In the genomic region with DNA sequence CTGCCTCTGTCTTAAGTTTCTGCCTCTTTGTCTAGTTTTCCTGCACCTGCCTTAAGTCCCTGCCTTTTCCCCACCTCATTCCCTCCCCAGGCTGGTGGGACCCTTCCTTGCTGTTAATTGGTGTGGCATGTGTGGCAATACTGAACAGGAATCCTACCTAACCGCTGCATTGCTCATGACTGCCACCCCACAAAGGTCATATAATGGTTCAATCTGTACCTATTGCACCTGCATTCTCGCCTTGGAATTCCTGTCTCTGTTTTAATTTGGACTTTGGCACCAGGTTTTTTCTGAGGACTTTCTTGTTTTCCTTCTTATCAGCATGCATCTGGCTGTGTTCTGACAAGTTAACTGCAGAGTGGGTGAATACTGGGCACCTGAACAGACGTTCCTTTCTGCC, we compare ENCODE assay signal across 18 cellular contexts.
A peak's percentile ranks its signal among the peaks of the same experiment; 100 is the strongest.
DNase-seq lines count a peak whose midpoint lies in the region; ATAC-seq, FAIRE-seq and TF ChIP-seq lines count a peak whose summit lies in the region.
"Had no signal": no experiment of that assay in that cellular context is flagged by ENCODE, and none has a peak within 500 bp of the region (broad histone marks: within the 10 kb centered on the region; RNA-seq: fewer than 3 reads in every experiment).

No MANE protein-coding gene starts in this region.

- H3K27ac ChIP-seq in breast epithelium = no peak overlapping the region
- H3K27ac ChIP-seq in small intestine (ENCODE audit: low read depth in 1 of 2, low read length in 1 of 2) = no peak overlapping the region
- no peak overlapping the region for H3K27ac ChIP-seq in body of pancreas
- H3K27ac ChIP-seq: 22Rv1, A549, C4-2B had no signal

- CTCF ChIA-PET in MCF 10A (lab: Yijun Ruan, JAX) = interaction anchor here (1.2 to 1.6 kb wide), 2 partner anchors 81 to 193 kb away, joined by 3 to 4 read pairs; no protein-coding TSS in a partner anchor

- FAIRE-seq in small intestine (lab: Jason Lieb, UNC) = no peak
- FAIRE-seq: A549, H1 had no signal

- H3K27ac Mint-ChIP-seq in MCF 10A (ENCODE audit: low read depth, unreplicated experiment) = peak overlapping the region; percentile 55
- H3K27ac Mint-ChIP-seq: CD4-positive, alpha-beta T cell; H9 had no signal

- H3K27me3 ChIP-seq in breast epithelium (peaks cover 0 to 9% of the 10 kb centered on the region in 2 donors), small intestine (ENCODE audit: control insufficient read depth in 2 of 2, insufficient read depth in 2 of 2, low read length in 2 of 2) (peaks cover 0 to 2% of the 10 kb centered on the region in 2 donors), body of pancreas (no peaks in the 10 kb centered on the region)

- DNase-seq in MCF 10A (ENCODE audit: unreplicated experiment) (no peak), breast epithelium (ENCODE audit: low spot score in 2 of 2) (no peak), epithelial cell of esophagus (ENCODE audit: low read depth) (peak; percentile 7), mesenteric fat pad (ENCODE audit: low spot score) (peak; percentile 1), small intestine (peak; percentile 45), SW480 (ENCODE audit: low spot score) (no peak), body of pancreas (no peak), erythroblast (lab: John Stamatoyannopoulos, UW) (no peak)
- DNase-seq: AML-193; Calu3; CD4-positive, alpha-beta T cell; DMS79 treated with DMSO at 0.1 percent for 48 hours; GF-D8; H9 had no signal

- POLR2A ChIA-PET in MCF 10A (lab: Yijun Ruan, JAX) = no interaction called here

- no peak for TF ChIP-seq POLR2A in breast epithelium (IDR thresholded peaks at IDR 0.05)
- no peak for TF ChIP-seq POLR2A in body of pancreas (IDR thresholded peaks at IDR 0.05)
- TF ChIP-seq POLR2A in erythroblast (IDR thresholded peaks at IDR 0.05; ENCODE audit: low read length) = no peak

- 17 to 55% (median 17%) methylated on average over 3 of the region's 3 CpGs for WGBS in small intestine, 3 donors
- WGBS in body of pancreas, 2 donors = 22 to 30% methylated on average over 3 of the region's 3 CpGs

- no peaks in the 10 kb centered on the region for H3K36me3 Mint-ChIP-seq in MCF 10A (ENCODE audit: insufficient read depth, unreplicated experiment)

- intact Hi-C loops in MCF 10A (cut with micrococcal nuclease) = no loop called here
- intact Hi-C loops in breast epithelium (cut with DNase I; ENCODE audit: low total_unique reads) = no loop called here
- intact Hi-C loops in body of pancreas (cut with DNase I) = no loop called here

- no peak overlapping the region for H3K4me3 Mint-ChIP-seq in MCF 10A (ENCODE audit: unreplicated experiment)
- H3K4me3 Mint-ChIP-seq: CD4-positive, alpha-beta T cell; H9 had no signal

- no peaks in the 10 kb centered on the region for H3K4me1 Mint-ChIP-seq in MCF 10A (ENCODE audit: insufficient read depth, unreplicated experiment)
- H3K4me1 Mint-ChIP-seq: H9 had no signal

- ATAC-seq in body of pancreas = no peak
- ATAC-seq: A549 had no signal

- H3K9me3 ChIP-seq in breast epithelium (no peaks in the 10 kb centered on the region), small intestine (ENCODE audit: control insufficient read depth, low read depth) (no peaks in the 10 kb centered on the region), body of pancreas (no peaks in the 10 kb centered on the region)
- H3K9me3 ChIP-seq: A549 had no signal

- H3K4me3 ChIP-seq in breast epithelium = no peak overlapping the region
- no peak overlapping the region for H3K4me3 ChIP-seq in epithelial cell of esophagus (ENCODE audit: low read length)
- H3K4me3 ChIP-seq in small intestine (ENCODE audit: low read depth in 1 of 2, low read length in 2 of 2) = no peak overlapping the region
- H3K4me3 ChIP-seq in body of pancreas = no peak overlapping the region
- H3K4me3 ChIP-seq: A549 had no signal

- no peak for TF ChIP-seq CTCF in MCF 10A (IDR thresholded peaks at IDR 0.05; ENCODE audit: unreplicated experiment)
- no peak for TF ChIP-seq CTCF in breast epithelium (IDR thresholded peaks at IDR 0.05)
- TF ChIP-seq CTCF in epithelial cell of esophagus (IDR thresholded peaks at IDR 0.05; ENCODE audit: insufficient read depth, low read depth, low read length, missing control alignments) = no peak
- no peak for TF ChIP-seq CTCF in body of pancreas (IDR thresholded peaks at IDR 0.05)

- no peaks in the 10 kb centered on the region for H3K27me3 Mint-ChIP-seq in MCF 10A (ENCODE audit: insufficient read depth, unreplicated experiment)
- H3K27me3 Mint-ChIP-seq: CD4-positive, alpha-beta T cell had no signal

- no TSS peak for BruUV-seq in MCF 10A (replicated peaks; lab: Mats Ljungman, UMichigan)

- H3K36me3 ChIP-seq in breast epithelium (no peaks in the 10 kb centered on the region), small intestine (ENCODE audit: control insufficient read depth in 2 of 2, insufficient read depth in 2 of 2, low read length in 2 of 2) (no peaks in the 10 kb centered on the region), body of pancreas (replicated peaks in 1 of 2; ENCODE audit: insufficient read depth in 1 of 2, low read depth in 2 of 2) (no peaks in the 10 kb centered on the region)

- H3K4me1 ChIP-seq in breast epithelium (no peaks in the 10 kb centered on the region), small intestine (ENCODE audit: control insufficient read depth in 2 of 2, insufficient read depth in 1 of 2, low read depth in 1 of 2, low read length in 1 of 2) (no peaks in the 10 kb centered on the region), body of pancreas (peaks cover 5% of the 10 kb centered on the region)
- H3K4me1 ChIP-seq: A549 had no signal

- H3K9me3 Mint-ChIP-seq in MCF 10A (ENCODE audit: unreplicated experiment) = peaks cover 9% of the 10 kb centered on the region
- H3K9me3 Mint-ChIP-seq: CD4-positive, alpha-beta T cell had no signal

Comparison
In these comparisons a context has a peak if more than half of its experiments do, and no peak if none do; other contexts are left out.
1. DNase-seq: peak in epithelial cell of esophagus (single experiment), mesenteric fat pad (single experiment) and small intestine (single experiment); none in MCF 10A (single experiment), breast epithelium (0 of 2), SW480 (single experiment), body of pancreas (0 of 4) and erythroblast (0 of 2).